15 cellular contexts compared by ENCODE assay signal in genomic region chr7:142806957-142807356, GRCh38. TPM values are rescaled to one million over a fixed set of nuclear protein-coding genes. Genes with fewer than 3 reads are reported as not detected.
A peak's percentile ranks its signal among the peaks of the same experiment; 100 is the strongest.
DNase-seq lines count a peak whose midpoint lies in the region; ATAC-seq and TF ChIP-seq lines count a peak whose summit lies in the region.
"Had no signal": no experiment of that assay in that cellular context is flagged by ENCODE, and none has a peak within 500 bp of the region (broad histone marks: within the 10 kb centered on the region; RNA-seq: fewer than 3 reads in every experiment).

No MANE protein-coding gene starts in this region.

- H4K20me1 ChIP-seq in MM.1S (ENCODE audit: insufficient read depth, low read length), result no peaks in the 10 kb centered on the region
- H4K20me1 ChIP-seq: BLaER1 had no signal

- no peak overlapping the region for H3K9ac ChIP-seq in MM.1S (ENCODE audit: low read length)
- H3K9ac ChIP-seq: BLaER1 had no signal

- no peak for TF ChIP-seq CTCF in MM.1S (IDR thresholded peaks at IDR 0.05; ENCODE audit: low read length)

- ATAC-seq in activated naive CD4-positive, alpha-beta T cell treated with anti-CD3 and anti-CD28 coated beads, Interleukin-2, amount 50 U/mL, for 72 hours, result no peak
- no peak for ATAC-seq in naive thymus-derived CD8-positive, alpha-beta T cell
- ATAC-seq: pancreas had no signal

- no peaks in the 10 kb centered on the region for H3K9me3 ChIP-seq in CD8-positive, alpha-beta memory T cell (ENCODE audit: low read length)
- H3K9me3 ChIP-seq in MM.1S (replicated peaks; ENCODE audit: insufficient read depth, low read length), result no peaks in the 10 kb centered on the region
- H3K9me3 ChIP-seq: BLaER1, pancreas had no signal

- no peaks in the 10 kb centered on the region for H3K9me2 ChIP-seq in MM.1S (replicated peaks; ENCODE audit: insufficient read depth, low read length)

- H3K27me3 ChIP-seq in CD8-positive, alpha-beta memory T cell (ENCODE audit: insufficient read depth, low read length, poor library complexity, severe bottlenecking), result no peaks in the 10 kb centered on the region
- no peaks in the 10 kb centered on the region for H3K27me3 ChIP-seq in MM.1S (replicated peaks; ENCODE audit: insufficient read depth, low read length)
- H3K27me3 ChIP-seq: BLaER1, pancreas had no signal

- H2AFZ ChIP-seq in MM.1S (ENCODE audit: low read length), result peak overlapping the region; percentile 27; the same call in 1 of the 2 replicates

- peaks cover 23 to 32% (median 26%) of the 10 kb centered on the region in 3 donors for H3K36me3 Mint-ChIP-seq in CD8-positive, alpha-beta memory T cell
- peaks cover 17 to 37% of the 10 kb centered on the region in 2 donors for H3K36me3 Mint-ChIP-seq in activated naive CD4-positive, alpha-beta T cell treated with anti-CD3 and anti-CD28 coated beads, Interleukin-2, amount 50 U/mL, for 72 hours
- H3K36me3 Mint-ChIP-seq in naive thymus-derived CD8-positive, alpha-beta T cell, result peaks cover 14 to 30% (median 27%) of the 10 kb centered on the region in 3 donors

- H3K4me3 ChIP-seq in CD8-positive, alpha-beta memory T cell (ENCODE audit: low read length), result peak overlapping the region; percentile 47
- H3K4me3 ChIP-seq in MM.1S (ENCODE audit: low read length), result no peak overlapping the region
- H3K4me3 ChIP-seq: BLaER1, pancreas had no signal

- DNase-seq in CD8-positive, alpha-beta memory T cell, result no peak
- DNase-seq in MM.1S (no peak), mucosa of gallbladder (ENCODE audit: low spot score) (no peak), NCI-H774 (lab: John Stamatoyannopoulos, UW) (no peak)
- no peak for DNase-seq in activated naive CD4-positive, alpha-beta T cell treated with anti-CD3 and anti-CD28 coated beads, Interleukin-2, amount 50 U/mL, for 72 hours (ENCODE audit: low spot score in 2 of 2)
- DNase-seq in naive thymus-derived CD8-positive, alpha-beta T cell, result peak in 2 of 10 donors; percentile 0 to 19
- DNase-seq in stimulated activated CD4-positive, alpha-beta T cell treated with anti-CD3 and anti-CD28 coated beads, Interleukin-2, amount 100 ng/mL, for 48 hours, result no peak
- DNase-seq: mesendoderm, NCI-H1092, pancreas, SHP77 had no signal

- peaks cover 34% of the 10 kb centered on the region for H3F3A ChIP-seq in MM.1S (ENCODE audit: insufficient read depth, low read length)

- CTCF ChIA-PET in CD8-positive, alpha-beta memory T cell (lab: Charles Lee), result interaction anchor here (0.5 to 15.2 kb wide), 2 partner anchors 16 to 110 kb away, joined by 3 to 508 read pairs; no protein-coding TSS in a partner anchor

- peak overlapping the region; percentile 92 for H3K27ac ChIP-seq in CD8-positive, alpha-beta memory T cell (ENCODE audit: low read depth, low read length)
- peak overlapping the region; percentile 93; the same call in 1 of the 2 replicates for H3K27ac ChIP-seq in MM.1S (ENCODE audit: low read length)
- H3K27ac ChIP-seq: pancreas had no signal

- POLR2A ChIA-PET in CD8-positive, alpha-beta memory T cell (lab: Charles Lee), result interaction anchor here (1.2 to 13.3 kb wide), 4 partner anchors 15 to 418 kb away, joined by 4 to 1213 read pairs (median 14); no protein-coding TSS in a partner anchor
- POLR2A ChIA-PET in naive thymus-derived CD8-positive, alpha-beta T cell (lab: Charles Lee), result interaction anchor here (0.8 to 16.2 kb wide), 18 partner anchors 15 to 569 kb away, joined by 3 to 3070 read pairs (median 12); partner anchors contain the start of genes EPHB6 and GSTK1

- H3K27ac Mint-ChIP-seq in CD8-positive, alpha-beta memory T cell, result peak overlapping the region; percentile 99 to 100 (median 100)
- H3K27ac Mint-ChIP-seq in activated naive CD4-positive, alpha-beta T cell treated with anti-CD3 and anti-CD28 coated beads, Interleukin-2, amount 50 U/mL, for 72 hours, result peak overlapping the region; percentile 99 to 100
- peak overlapping the region; percentile 94 to 100 (median 100) for H3K27ac Mint-ChIP-seq in naive thymus-derived CD8-positive, alpha-beta T cell

- H3K4me1 ChIP-seq in CD8-positive, alpha-beta memory T cell (ENCODE audit: insufficient read depth, low read length), result peaks cover 96% of the 10 kb centered on the region
- H3K4me1 ChIP-seq in MM.1S (ENCODE audit: low read length), result peaks cover 47% of the 10 kb centered on the region
- H3K4me1 ChIP-seq: pancreas had no signal

- no peaks in the 10 kb centered on the region for H3K79me2 ChIP-seq in MM.1S (ENCODE audit: low read length)

- H3K9me3 Mint-ChIP-seq in CD8-positive, alpha-beta memory T cell, result no peaks in the 10 kb centered on the region
- peaks cover 0 to 4% of the 10 kb centered on the region in 2 donors for H3K9me3 Mint-ChIP-seq in activated naive CD4-positive, alpha-beta T cell treated with anti-CD3 and anti-CD28 coated beads, Interleukin-2, amount 50 U/mL, for 72 hours
- H3K9me3 Mint-ChIP-seq in naive thymus-derived CD8-positive, alpha-beta T cell, result no peaks in the 10 kb centered on the region

- H3K4me3 Mint-ChIP-seq in CD8-positive, alpha-beta memory T cell, result peak overlapping the region; percentile 35 to 91 (median 80)
- peak overlapping the region; percentile 19 to 93 (median 85) for H3K4me3 Mint-ChIP-seq in naive thymus-derived CD8-positive, alpha-beta T cell

- peaks cover 23% of the 10 kb centered on the region for H3K36me3 ChIP-seq in CD8-positive, alpha-beta memory T cell (ENCODE audit: insufficient read depth, low read length)
- H3K36me3 ChIP-seq in MM.1S (replicated peaks; ENCODE audit: insufficient read depth, low read length), result no peaks in the 10 kb centered on the region
- H3K36me3 ChIP-seq: BLaER1, pancreas had no signal

- peak overlapping the region; percentile 80; the same call in 1 of the 2 replicates for H3K4me2 ChIP-seq in MM.1S (ENCODE audit: low read depth, low read length)

- peaks cover 94 to 98% (median 98%) of the 10 kb centered on the region in 3 donors for H3K4me1 Mint-ChIP-seq in CD8-positive, alpha-beta memory T cell
- peaks cover 69 to 99% (median 97%) of the 10 kb centered on the region in 4 donors for H3K4me1 Mint-ChIP-seq in naive thymus-derived CD8-positive, alpha-beta T cell

- H3K27me3 Mint-ChIP-seq in CD8-positive, alpha-beta memory T cell, result peaks cover 0 to 7% of the 10 kb centered on the region in 2 donors
- H3K27me3 Mint-ChIP-seq in naive thymus-derived CD8-positive, alpha-beta T cell, result peaks cover 0 to 2% (median 0%) of the 10 kb centered on the region in 5 donors

RNA-seq across cellular contexts. Expression of gene PRSS2, which starts 36.2 kb away (rescaled TPM):
- not detected for total RNA-seq in CD8-positive, alpha-beta memory T cell
- polyA plus RNA-seq in CD8-positive, alpha-beta memory T cell, result not detected
- total RNA-seq in activated naive CD4-positive, alpha-beta T cell treated with anti-CD3 and anti-CD28 coated beads, Interleukin-2, amount 50 U/mL, for 72 hours, result under 1 TPM in 1 of 2 donors, not detected in 1; 0.82 TPM
- not detected for total RNA-seq in naive thymus-derived CD8-positive, alpha-beta T cell
- not detected for polyA plus RNA-seq in naive thymus-derived CD8-positive, alpha-beta T cell
- 94.5 TPM for total RNA-seq in mucosa of gallbladder
- total RNA-seq: Daoy, skeletal muscle tissue had no signal

RNA-seq across cellular contexts. Expression of gene EPHB6, which starts 47.9 kb away (rescaled TPM):
- 1 to 10 TPM; 6.0 to 8.1 TPM for total RNA-seq in CD8-positive, alpha-beta memory T cell
- 13.7 TPM for polyA plus RNA-seq in CD8-positive, alpha-beta memory T cell
- total RNA-seq in activated naive CD4-positive, alpha-beta T cell treated with anti-CD3 and anti-CD28 coated beads, Interleukin-2, amount 50 U/mL, for 72 hours, result 10 to 100 TPM; 16.0 to 32.8 TPM
- total RNA-seq in naive thymus-derived CD8-positive, alpha-beta T cell, result 10 to 100 TPM; 48.6 to 57.4 TPM
- polyA plus RNA-seq in naive thymus-derived CD8-positive, alpha-beta T cell, result 10 to 100 TPM; 10.2 to 23.3 (median 10.2) TPM
- 16.7 TPM for total RNA-seq in mucosa of gallbladder

RNA-seq across cellular contexts. Expression of gene PRSS1, which starts 57.7 kb away (rescaled TPM):
- total RNA-seq in CD8-positive, alpha-beta memory T cell, result not detected
- not detected for polyA plus RNA-seq in CD8-positive, alpha-beta memory T cell
- not detected for total RNA-seq in activated naive CD4-positive, alpha-beta T cell treated with anti-CD3 and anti-CD28 coated beads, Interleukin-2, amount 50 U/mL, for 72 hours
- total RNA-seq in naive thymus-derived CD8-positive, alpha-beta T cell, result not detected
- not detected for polyA plus RNA-seq in naive thymus-derived CD8-positive, alpha-beta T cell
- total RNA-seq in mucosa of gallbladder, result 30.7 TPM
- total RNA-seq: Daoy, glomerular endothelial cell, skeletal muscle tissue had no signal

Comparison
In these comparisons a context has a peak if more than half of its experiments do, and no peak if none do; other contexts are left out.
1. RNA of gene PRSS2, which starts 36.2 kb away (total RNA-seq): 94.5 TPM in mucosa of gallbladder (single experiment); 0.82 TPM in activated naive CD4-positive, alpha-beta T cell treated with anti-CD3 and anti-CD28 coated beads, Interleukin-2, amount 50 U/mL, for 72 hours, not detected in CD8-positive, alpha-beta memory T cell and not detected in naive thymus-derived CD8-positive, alpha-beta T cell; every median in the first group is over 10 times any median in the second.
2. RNA of gene PRSS1, which starts 57.7 kb away (total RNA-seq): 30.7 TPM in mucosa of gallbladder (single experiment); not detected in CD8-positive, alpha-beta memory T cell, not detected in activated naive CD4-positive, alpha-beta T cell treated with anti-CD3 and anti-CD28 coated beads, Interleukin-2, amount 50 U/mL, for 72 hours and not detected in naive thymus-derived CD8-positive, alpha-beta T cell; every median in the first group is over 10 times any median in the second.
3. Peak in every context shown above with its lines, with median percentiles within 50 percentile points of each other: H3K27ac Mint-ChIP-seq.